14 cellular contexts compared by ENCODE assay signal in the genomic region with DNA sequence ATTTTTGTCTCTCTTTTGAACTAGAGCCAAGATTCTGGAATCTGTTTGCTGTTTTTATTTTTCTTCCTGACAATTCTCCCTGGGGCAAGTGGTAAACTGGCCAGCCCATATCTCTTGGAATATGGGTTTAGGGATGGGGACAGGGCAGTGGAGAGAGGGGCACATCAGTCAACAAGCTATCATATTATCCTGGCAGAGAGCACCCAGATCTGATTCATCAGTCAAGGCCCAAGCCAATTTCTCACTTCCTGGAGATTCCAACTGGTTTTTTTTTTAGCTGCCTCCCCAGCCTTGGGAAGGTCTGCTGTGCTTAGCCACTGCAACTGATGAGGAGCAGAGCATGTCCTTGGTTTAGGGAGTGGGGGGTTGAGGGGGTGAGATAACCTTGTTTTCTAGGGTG. TPM values are rescaled to one million over a fixed set of nuclear protein-coding genes. Genes with fewer than 3 reads are reported as not detected.
DNase-seq lines count a peak whose midpoint lies in the region; ATAC-seq and TF ChIP-seq lines count a peak whose summit lies in the region.
"Had no signal": no experiment of that assay in that cellular context is flagged by ENCODE, and none has a peak within 500 bp of the region (broad histone marks: within the 10 kb centered on the region; RNA-seq: fewer than 3 reads in every experiment).

No MANE protein-coding gene starts in this region.

- no peaks in the 10 kb centered on the region for H3K4me1 ChIP-seq in HAP-1
- H3K4me1 ChIP-seq: BLaER1 treated with 17β-estradiol and CSF1 and Interleukin-3, amounts not matched to agents 10 nM and 100 nM had no signal

- intact Hi-C loops in posterior vena cava (cut with DNase I): loop anchor here in 1 of 2 donors (10.0 kb wide), 1 partner anchor 47 kb away; no protein-coding TSS in a partner anchor

- DNase-seq in AG10803 (ENCODE audit: low read depth) (peak; percentile 29), RWPE1 (ENCODE audit: low spot score) (peak; percentile 6), fibroblast of peridontal ligament (ENCODE audit: extremely low read depth) (peak; percentile 45), omental fat pad (ENCODE audit: low spot score) (no peak), posterior vena cava (ENCODE audit: low spot score) (no peak), HAP-1 (ENCODE audit: low spot score in 2 of 2) (no peak)
- no peak for DNase-seq in stimulated activated CD4-positive, alpha-beta T cell treated with anti-CD3 and anti-CD28 coated beads, Interleukin-2, amount 100 ng/mL, for 48 hours
- DNase-seq: immature natural killer cell; NCI-H446; small intestine; stimulated activated naive CD4-positive, alpha-beta T cell had no signal

- no peaks in the 10 kb centered on the region for H3K36me3 ChIP-seq in HAP-1 (replicated peaks)
- H3K36me3 ChIP-seq: BLaER1 treated with 17β-estradiol and CSF1 and Interleukin-3, amounts not matched to agents 10 nM and 100 nM had no signal

- CTCF ChIA-PET in RWPE1 (lab: Yijun Ruan, JAX): no interaction called here

- H3K27me3 ChIP-seq in HAP-1 (ENCODE audit: low read depth): no peaks in the 10 kb centered on the region
- H3K27me3 ChIP-seq: BLaER1 treated with 17β-estradiol and CSF1 and Interleukin-3, amounts not matched to agents 10 nM and 100 nM had no signal

- peak; percentile 55 for ATAC-seq in omental fat pad (ENCODE audit: low FRiP score)
- no peak for ATAC-seq in HG02840 (IDR thresholded peaks at IDR 0.05; ENCODE audit: low FRiP score, unreplicated experiment)
- ATAC-seq: GM12878 had no signal

- TF ChIP-seq CTCF in AG10803 (conservative IDR thresholded peaks at IDR 0.05; ENCODE audit: low read length) (no peak), RWPE1 (conservative IDR thresholded peaks at IDR 0.05; ENCODE audit: low read depth) (no peak), omental fat pad (IDR thresholded peaks at IDR 0.05) (no peak)

- no peak overlapping the region for H3K4me3 ChIP-seq in AG10803 (ENCODE audit: low read length)
- no peak overlapping the region for H3K4me3 ChIP-seq in HAP-1
- H3K4me3 ChIP-seq: BLaER1 treated with 17β-estradiol and CSF1 and Interleukin-3, amounts not matched to agents 10 nM and 100 nM; GM12878 had no signal

- H3K9me3 ChIP-seq in HAP-1: no peaks in the 10 kb centered on the region
- H3K9me3 ChIP-seq: BLaER1 treated with 17β-estradiol and CSF1 and Interleukin-3, amounts not matched to agents 10 nM and 100 nM had no signal

- POLR2A ChIA-PET in RWPE1 (lab: Yijun Ruan, JAX; ENCODE audit: low non-redundant PET): no interaction called here

- no peak overlapping the region for H3K27ac ChIP-seq in RWPE1
- H3K27ac ChIP-seq: BLaER1 treated with 17β-estradiol and CSF1 and Interleukin-3, amounts not matched to agents 10 nM and 100 nM had no signal

- in situ Hi-C loops in HAP-1 (cut with MboI; ENCODE audit: low sequenced_read_pairs): loop anchor here (25.0 kb wide), 1 partner anchor 95 kb away; no protein-coding TSS in a partner anchor

RNA-seq across cellular contexts. Expression of gene ARHGAP28, which starts 52.3 kb away (rescaled TPM):
- total RNA-seq in omental fat pad (10 to 100 TPM in 2 of 4 donors, 1 to 10 TPM in 2; 4.7 to 23.7 (median 10.4) TPM), posterior vena cava (10 to 100 TPM; 15.6 to 26.2 TPM)
- total RNA-seq: GM12878 had no signal

Comparison
In these comparisons a context has a peak if more than half of its experiments do, and no peak if none do; other contexts are left out.
1. DNase-seq: peak in AG10803 (single experiment), RWPE1 (single experiment) and fibroblast of peridontal ligament (single experiment); none in omental fat pad (single experiment), stimulated activated CD4-positive, alpha-beta T cell treated with anti-CD3 and anti-CD28 coated beads, Interleukin-2, amount 100 ng/mL, for 48 hours (0 of 2), posterior vena cava (single experiment) and HAP-1 (0 of 2).